1 cellular context compared by ENCODE assay signal in the genomic region with DNA sequence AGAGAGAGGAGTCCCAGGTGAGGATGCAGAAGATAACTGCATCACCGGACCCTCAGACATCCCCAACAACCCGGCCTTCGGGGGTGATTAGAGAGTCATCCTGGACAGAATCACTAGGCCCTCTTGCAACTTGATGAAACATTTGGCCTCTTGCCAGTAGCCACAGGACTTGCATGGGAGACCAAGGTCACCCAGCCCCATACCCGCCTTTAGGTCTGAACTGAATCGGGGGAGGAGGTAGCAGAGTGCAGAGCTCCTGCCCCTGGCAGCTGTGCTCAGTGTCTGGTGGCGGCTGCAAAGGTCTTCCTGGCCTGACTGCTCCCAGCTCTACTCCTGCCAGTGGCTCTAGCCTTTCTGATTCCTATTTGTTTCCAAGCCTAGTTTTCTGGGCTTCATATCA.
TF ChIP-seq lines count a peak whose summit lies in the region.

No MANE protein-coding gene starts in this region.

TF ChIP-seq in HepG2, 621 proteins besides CTCF, POLR2A, EP300 and RAD21 (continued from another document and continues in another):
- TF ChIP-seq, protein P1, sequence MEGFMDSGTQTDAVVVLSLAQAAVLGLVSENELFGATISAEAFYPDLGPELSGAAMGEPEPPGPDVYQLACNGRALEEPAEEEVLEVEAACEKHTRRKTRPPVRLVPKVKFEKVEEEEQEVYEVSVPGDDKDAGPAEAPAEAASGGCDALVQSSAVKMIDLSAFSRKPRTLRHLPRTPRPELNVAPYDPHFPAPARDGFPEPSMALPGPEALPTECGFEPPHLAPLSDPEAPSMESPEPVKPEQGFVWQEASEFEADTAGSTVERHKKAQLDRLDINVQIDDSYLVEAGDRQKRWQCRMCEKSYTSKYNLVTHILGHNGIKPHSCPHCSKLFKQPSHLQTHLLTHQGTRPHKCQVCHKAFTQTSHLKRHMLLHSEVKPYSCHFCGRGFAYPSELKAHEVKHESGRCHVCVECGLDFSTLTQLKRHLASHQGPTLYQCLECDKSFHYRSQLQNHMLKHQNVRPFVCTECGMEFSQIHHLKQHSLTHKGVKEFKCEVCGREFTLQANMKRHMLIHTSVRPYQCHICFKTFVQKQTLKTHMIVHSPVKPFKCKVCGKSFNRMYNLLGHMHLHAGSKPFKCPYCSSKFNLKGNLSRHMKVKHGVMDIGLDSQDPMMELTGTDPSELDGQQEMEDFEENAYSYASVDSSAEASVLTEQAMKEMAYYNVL (CRISPR knock-in tag; IDR thresholded peaks at IDR 0.05; ENCODE audit: borderline replicate concordance): no peak
- TF ChIP-seq, protein P2, sequence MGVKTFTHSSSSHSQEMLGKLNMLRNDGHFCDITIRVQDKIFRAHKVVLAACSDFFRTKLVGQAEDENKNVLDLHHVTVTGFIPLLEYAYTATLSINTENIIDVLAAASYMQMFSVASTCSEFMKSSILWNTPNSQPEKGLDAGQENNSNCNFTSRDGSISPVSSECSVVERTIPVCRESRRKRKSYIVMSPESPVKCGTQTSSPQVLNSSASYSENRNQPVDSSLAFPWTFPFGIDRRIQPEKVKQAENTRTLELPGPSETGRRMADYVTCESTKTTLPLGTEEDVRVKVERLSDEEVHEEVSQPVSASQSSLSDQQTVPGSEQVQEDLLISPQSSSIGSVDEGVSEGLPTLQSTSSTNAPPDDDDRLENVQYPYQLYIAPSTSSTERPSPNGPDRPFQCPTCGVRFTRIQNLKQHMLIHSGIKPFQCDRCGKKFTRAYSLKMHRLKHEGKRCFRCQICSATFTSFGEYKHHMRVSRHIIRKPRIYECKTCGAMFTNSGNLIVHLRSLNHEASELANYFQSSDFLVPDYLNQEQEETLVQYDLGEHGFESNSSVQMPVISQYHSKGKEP (CRISPR knock-in tag; IDR thresholded peaks at IDR 0.05): no peak
- no peak for TF ChIP-seq SRSF4 (IDR thresholded peaks at IDR 0.05; ENCODE audit: low read depth, low read length, poor library complexity, severe bottlenecking)
- no peak for TF ChIP-seq ZNF83 (CRISPR knock-in tag; IDR thresholded peaks at IDR 0.05; ENCODE audit: borderline replicate concordance)
- no peak for TF ChIP-seq ZNF431 (CRISPR knock-in tag; IDR thresholded peaks at IDR 0.05; ENCODE audit: borderline replicate concordance, low read depth)
- no peak for TF ChIP-seq PBX2 (CRISPR knock-in tag; IDR thresholded peaks at IDR 0.05)
- no peak for TF ChIP-seq ZNF792 (CRISPR knock-in tag; IDR thresholded peaks at IDR 0.05)
- TF ChIP-seq, protein P3, sequence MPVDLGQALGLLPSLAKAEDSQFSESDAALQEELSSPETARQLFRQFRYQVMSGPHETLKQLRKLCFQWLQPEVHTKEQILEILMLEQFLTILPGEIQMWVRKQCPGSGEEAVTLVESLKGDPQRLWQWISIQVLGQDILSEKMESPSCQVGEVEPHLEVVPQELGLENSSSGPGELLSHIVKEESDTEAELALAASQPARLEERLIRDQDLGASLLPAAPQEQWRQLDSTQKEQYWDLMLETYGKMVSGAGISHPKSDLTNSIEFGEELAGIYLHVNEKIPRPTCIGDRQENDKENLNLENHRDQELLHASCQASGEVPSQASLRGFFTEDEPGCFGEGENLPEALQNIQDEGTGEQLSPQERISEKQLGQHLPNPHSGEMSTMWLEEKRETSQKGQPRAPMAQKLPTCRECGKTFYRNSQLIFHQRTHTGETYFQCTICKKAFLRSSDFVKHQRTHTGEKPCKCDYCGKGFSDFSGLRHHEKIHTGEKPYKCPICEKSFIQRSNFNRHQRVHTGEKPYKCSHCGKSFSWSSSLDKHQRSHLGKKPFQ (CRISPR knock-in tag; IDR thresholded peaks at IDR 0.05; ENCODE audit: insufficient replicate concordance): no peak
- no peak for TF ChIP-seq MBNL3 (CRISPR knock-in tag; conservative IDR thresholded peaks at IDR 0.05)
- TF ChIP-seq, protein P4, sequence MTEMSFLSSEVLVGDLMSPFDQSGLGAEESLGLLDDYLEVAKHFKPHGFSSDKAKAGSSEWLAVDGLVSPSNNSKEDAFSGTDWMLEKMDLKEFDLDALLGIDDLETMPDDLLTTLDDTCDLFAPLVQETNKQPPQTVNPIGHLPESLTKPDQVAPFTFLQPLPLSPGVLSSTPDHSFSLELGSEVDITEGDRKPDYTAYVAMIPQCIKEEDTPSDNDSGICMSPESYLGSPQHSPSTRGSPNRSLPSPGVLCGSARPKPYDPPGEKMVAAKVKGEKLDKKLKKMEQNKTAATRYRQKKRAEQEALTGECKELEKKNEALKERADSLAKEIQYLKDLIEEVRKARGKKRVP (CRISPR knock-in tag; IDR thresholded peaks at IDR 0.05): peak in 1 of 2 experiments; percentile 52; a peak in 1 of 4 replicates
- TF ChIP-seq FOXO1 (CRISPR knock-in tag; IDR thresholded peaks at IDR 0.05): no peak
- TF ChIP-seq, protein P5, sequence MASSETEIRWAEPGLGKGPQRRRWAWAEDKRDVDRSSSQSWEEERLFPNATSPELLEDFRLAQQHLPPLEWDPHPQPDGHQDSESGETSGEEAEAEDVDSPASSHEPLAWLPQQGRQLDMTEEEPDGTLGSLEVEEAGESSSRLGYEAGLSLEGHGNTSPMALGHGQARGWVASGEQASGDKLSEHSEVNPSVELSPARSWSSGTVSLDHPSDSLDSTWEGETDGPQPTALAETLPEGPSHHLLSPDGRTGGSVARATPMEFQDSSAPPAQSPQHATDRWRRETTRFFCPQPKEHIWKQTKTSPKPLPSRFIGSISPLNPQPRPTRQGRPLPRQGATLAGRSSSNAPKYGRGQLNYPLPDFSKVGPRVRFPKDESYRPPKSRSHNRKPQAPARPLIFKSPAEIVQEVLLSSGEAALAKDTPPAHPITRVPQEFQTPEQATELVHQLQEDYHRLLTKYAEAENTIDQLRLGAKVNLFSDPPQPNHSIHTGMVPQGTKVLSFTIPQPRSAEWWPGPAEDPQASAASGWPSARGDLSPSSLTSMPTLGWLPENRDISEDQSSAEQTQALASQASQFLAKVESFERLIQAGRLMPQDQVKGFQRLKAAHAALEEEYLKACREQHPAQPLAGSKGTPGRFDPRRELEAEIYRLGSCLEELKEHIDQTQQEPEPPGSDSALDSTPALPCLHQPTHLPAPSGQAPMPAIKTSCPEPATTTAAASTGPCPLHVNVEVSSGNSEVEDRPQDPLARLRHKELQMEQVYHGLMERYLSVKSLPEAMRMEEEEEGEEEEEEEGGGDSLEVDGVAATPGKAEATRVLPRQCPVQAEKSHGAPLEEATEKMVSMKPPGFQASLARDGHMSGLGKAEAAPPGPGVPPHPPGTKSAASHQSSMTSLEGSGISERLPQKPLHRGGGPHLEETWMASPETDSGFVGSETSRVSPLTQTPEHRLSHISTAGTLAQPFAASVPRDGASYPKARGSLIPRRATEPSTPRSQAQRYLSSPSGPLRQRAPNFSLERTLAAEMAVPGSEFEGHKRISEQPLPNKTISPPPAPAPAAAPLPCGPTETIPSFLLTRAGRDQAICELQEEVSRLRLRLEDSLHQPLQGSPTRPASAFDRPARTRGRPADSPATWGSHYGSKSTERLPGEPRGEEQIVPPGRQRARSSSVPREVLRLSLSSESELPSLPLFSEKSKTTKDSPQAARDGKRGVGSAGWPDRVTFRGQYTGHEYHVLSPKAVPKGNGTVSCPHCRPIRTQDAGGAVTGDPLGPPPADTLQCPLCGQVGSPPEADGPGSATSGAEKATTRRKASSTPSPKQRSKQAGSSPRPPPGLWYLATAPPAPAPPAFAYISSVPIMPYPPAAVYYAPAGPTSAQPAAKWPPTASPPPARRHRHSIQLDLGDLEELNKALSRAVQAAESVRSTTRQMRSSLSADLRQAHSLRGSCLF (CRISPR knock-in tag; IDR thresholded peaks at IDR 0.05; ENCODE audit: borderline replicate concordance): no peak
- TF ChIP-seq NR1H2 (CRISPR knock-in tag; IDR thresholded peaks at IDR 0.05; ENCODE audit: borderline replicate concordance, low read depth): no peak
- TF ChIP-seq TAF15 (IDR thresholded peaks at IDR 0.05; ENCODE audit: low read depth, low read length, poor library complexity, severe bottlenecking): no peak
- no peak for TF ChIP-seq U2AF1 (optimal IDR thresholded peaks at IDR 0.05; ENCODE audit: low read depth, low read length)
- TF ChIP-seq ZNF224 (CRISPR knock-in tag; IDR thresholded peaks at IDR 0.05): no peak
- TF ChIP-seq DMTF1 (CRISPR knock-in tag; IDR thresholded peaks at IDR 0.05): no peak
- no peak for TF ChIP-seq POGZ (CRISPR knock-in tag; IDR thresholded peaks at IDR 0.05)
- no peak for TF ChIP-seq ZNF354B (CRISPR knock-in tag; IDR thresholded peaks at IDR 0.05)
- TF ChIP-seq ZEB1 (IDR thresholded peaks at IDR 0.05; ENCODE audit: insufficient replicate concordance, low read depth): no peak
- no peak for TF ChIP-seq CREB1 (IDR thresholded peaks at IDR 0.05)
- no peak for TF ChIP-seq CREB1 (CRISPR knock-in tag; IDR thresholded peaks at IDR 0.05)
- no peak for TF ChIP-seq HCFC1 (IDR thresholded peaks at IDR 0.05; ENCODE audit: low read depth, low read length)
- TF ChIP-seq ZNF768 (CRISPR knock-in tag; IDR thresholded peaks at IDR 0.05): no peak
- TF ChIP-seq SRF (IDR thresholded peaks at IDR 0.05; ENCODE audit: low read depth, low read length): no peak
- no peak for TF ChIP-seq PAWR (CRISPR knock-in tag; IDR thresholded peaks at IDR 0.05; ENCODE audit: borderline replicate concordance)
- TF ChIP-seq, protein P6, sequence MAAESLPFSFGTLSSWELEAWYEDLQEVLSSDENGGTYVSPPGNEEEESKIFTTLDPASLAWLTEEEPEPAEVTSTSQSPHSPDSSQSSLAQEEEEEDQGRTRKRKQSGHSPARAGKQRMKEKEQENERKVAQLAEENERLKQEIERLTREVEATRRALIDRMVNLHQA (CRISPR knock-in tag; IDR thresholded peaks at IDR 0.05): no peak
- TF ChIP-seq STAT6 (CRISPR knock-in tag; IDR thresholded peaks at IDR 0.05; ENCODE audit: borderline replicate concordance): no peak
- TF ChIP-seq ZSCAN31 (CRISPR knock-in tag; IDR thresholded peaks at IDR 0.05; ENCODE audit: low read depth): no peak
- TF ChIP-seq ZBTB4 (CRISPR knock-in tag; IDR thresholded peaks at IDR 0.05; ENCODE audit: borderline replicate concordance): no peak
- no peak for TF ChIP-seq HOXA7 (CRISPR knock-in tag; IDR thresholded peaks at IDR 0.05)
- TF ChIP-seq KMT2B (CRISPR knock-in tag; IDR thresholded peaks at IDR 0.05): no peak
- TF ChIP-seq HMG20A (CRISPR knock-in tag; IDR thresholded peaks at IDR 0.05; ENCODE audit: borderline replicate concordance): 0 out of 2 replicates have a peak, but pooled peaks have one; percentile 24
- no peak for TF ChIP-seq CREBL2 (CRISPR knock-in tag; IDR thresholded peaks at IDR 0.05; ENCODE audit: borderline replicate concordance)
